1 cellular context compared by ENCODE assay signal in the genomic region with DNA sequence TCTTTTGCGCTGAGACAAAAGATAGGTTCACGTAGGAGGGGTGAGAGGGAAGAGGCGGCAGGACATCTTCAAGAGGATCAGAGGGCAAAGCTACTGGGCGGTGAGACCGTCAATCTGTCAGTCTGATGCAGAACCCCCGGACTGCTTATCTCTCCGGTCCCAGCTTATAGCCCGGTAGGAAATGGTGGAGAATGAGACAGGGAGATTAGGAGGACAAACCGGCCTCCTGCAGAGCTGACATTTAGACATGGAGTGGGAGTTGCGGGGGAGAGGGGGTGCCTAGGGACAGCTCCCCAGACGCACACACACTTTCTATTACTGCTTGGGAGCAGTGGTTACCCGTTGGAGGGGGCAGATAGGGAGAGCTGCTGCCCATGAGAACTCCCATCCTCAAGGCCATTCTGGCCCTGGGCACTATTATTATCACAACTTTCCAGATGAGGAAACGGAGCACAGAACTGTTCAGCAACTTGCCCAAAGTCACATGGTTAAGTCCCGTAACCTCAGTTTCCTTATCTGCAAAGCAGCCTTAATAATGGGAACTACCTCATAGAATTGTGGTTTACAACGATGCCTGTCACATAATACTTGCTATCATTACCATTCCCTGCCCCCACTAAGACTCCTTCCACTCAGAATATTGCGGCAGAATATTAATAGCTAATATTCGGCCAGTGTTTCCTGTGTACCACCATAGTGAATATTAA.
TF ChIP-seq lines count a peak whose summit lies in the region.

No MANE protein-coding gene starts in this region.

TF ChIP-seq in K562, 482 proteins besides CTCF, POLR2A, EP300 and RAD21 (continued from another document and continues in another):
- TF ChIP-seq NELFE (IDR thresholded peaks at IDR 0.05; ENCODE audit: insufficient read depth, insufficient read length), result no peak
- 0 out of 2 replicates have a peak, but pooled peaks have one; percentile 31 for TF ChIP-seq RB1 (IDR thresholded peaks at IDR 0.05; ENCODE audit: low read depth)
- TF ChIP-seq RBM25 (IDR thresholded peaks at IDR 0.05; ENCODE audit: low read depth, low read length, severe bottlenecking), result peak; percentile 12
- no peak for TF ChIP-seq E2F4 (CRISPR knock-in tag; IDR thresholded peaks at IDR 0.05; ENCODE audit: low read depth)
- TF ChIP-seq MYBL2 (IDR thresholded peaks at IDR 0.05; ENCODE audit: low read depth), result no peak
- TF ChIP-seq MYBL2 (CRISPR knock-in tag; IDR thresholded peaks at IDR 0.05; ENCODE audit: borderline replicate concordance), result no peak
- TF ChIP-seq PYGO2 (tag; IDR thresholded peaks at IDR 0.05), result peak; percentile 46; the same call in 1 of the 2 replicates
- TF ChIP-seq ZNF785 (CRISPR knock-in tag; IDR thresholded peaks at IDR 0.05), result no peak
- no peak for TF ChIP-seq ZSCAN29 (IDR thresholded peaks at IDR 0.05)
- no peak for TF ChIP-seq ZNF583 (CRISPR knock-in tag; IDR thresholded peaks at IDR 0.05)
- no peak for TF ChIP-seq SMAD3 (CRISPR knock-in tag; conservative IDR thresholded peaks at IDR 0.05)
- no peak for TF ChIP-seq TAF9B (IDR thresholded peaks at IDR 0.05; ENCODE audit: partially characterized antibody)
- no peak for TF ChIP-seq CEBPG (CRISPR knock-in tag; IDR thresholded peaks at IDR 0.05)
- TF ChIP-seq CEBPG (tag; conservative IDR thresholded peaks at IDR 0.05 in 1 of 2, IDR thresholded peaks at IDR 0.05 in 1 of 2), result no peak
- TF ChIP-seq TRIM25 (IDR thresholded peaks at IDR 0.05; ENCODE audit: borderline replicate concordance), result no peak
- TF ChIP-seq HNRNPLL (IDR thresholded peaks at IDR 0.05; ENCODE audit: low read depth, low read length, poor library complexity, severe bottlenecking), result no peak
- peak; percentile 97 for TF ChIP-seq SMARCE1 (IDR thresholded peaks at IDR 0.05)
- TF ChIP-seq BHLHE40 (IDR thresholded peaks at IDR 0.05; ENCODE audit: low read length), result peak; percentile 65
- TF ChIP-seq, protein P1, sequence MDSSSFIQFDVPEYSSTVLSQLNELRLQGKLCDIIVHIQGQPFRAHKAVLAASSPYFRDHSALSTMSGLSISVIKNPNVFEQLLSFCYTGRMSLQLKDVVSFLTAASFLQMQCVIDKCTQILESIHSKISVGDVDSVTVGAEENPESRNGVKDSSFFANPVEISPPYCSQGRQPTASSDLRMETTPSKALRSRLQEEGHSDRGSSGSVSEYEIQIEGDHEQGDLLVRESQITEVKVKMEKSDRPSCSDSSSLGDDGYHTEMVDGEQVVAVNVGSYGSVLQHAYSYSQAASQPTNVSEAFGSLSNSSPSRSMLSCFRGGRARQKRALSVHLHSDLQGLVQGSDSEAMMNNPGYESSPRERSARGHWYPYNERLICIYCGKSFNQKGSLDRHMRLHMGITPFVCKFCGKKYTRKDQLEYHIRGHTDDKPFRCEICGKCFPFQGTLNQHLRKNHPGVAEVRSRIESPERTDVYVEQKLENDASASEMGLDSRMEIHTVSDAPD (CRISPR knock-in tag; IDR thresholded peaks at IDR 0.05), result no peak
- TF ChIP-seq SMAD2 (IDR thresholded peaks at IDR 0.05; ENCODE audit: low read depth, low read length), result no peak
- TF ChIP-seq, protein P2, sequence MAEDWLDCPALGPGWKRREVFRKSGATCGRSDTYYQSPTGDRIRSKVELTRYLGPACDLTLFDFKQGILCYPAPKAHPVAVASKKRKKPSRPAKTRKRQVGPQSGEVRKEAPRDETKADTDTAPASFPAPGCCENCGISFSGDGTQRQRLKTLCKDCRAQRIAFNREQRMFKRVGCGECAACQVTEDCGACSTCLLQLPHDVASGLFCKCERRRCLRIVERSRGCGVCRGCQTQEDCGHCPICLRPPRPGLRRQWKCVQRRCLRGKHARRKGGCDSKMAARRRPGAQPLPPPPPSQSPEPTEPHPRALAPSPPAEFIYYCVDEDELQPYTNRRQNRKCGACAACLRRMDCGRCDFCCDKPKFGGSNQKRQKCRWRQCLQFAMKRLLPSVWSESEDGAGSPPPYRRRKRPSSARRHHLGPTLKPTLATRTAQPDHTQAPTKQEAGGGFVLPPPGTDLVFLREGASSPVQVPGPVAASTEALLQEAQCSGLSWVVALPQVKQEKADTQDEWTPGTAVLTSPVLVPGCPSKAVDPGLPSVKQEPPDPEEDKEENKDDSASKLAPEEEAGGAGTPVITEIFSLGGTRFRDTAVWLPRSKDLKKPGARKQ (CRISPR knock-in tag; IDR thresholded peaks at IDR 0.05), result no peak
- no peak for TF ChIP-seq SAFB (IDR thresholded peaks at IDR 0.05; ENCODE audit: borderline replicate concordance, low read depth, low read length)
- peak; percentile 98 for TF ChIP-seq KLF16 (IDR thresholded peaks at IDR 0.05)
- TF ChIP-seq CBX1 (IDR thresholded peaks at IDR 0.05; ENCODE audit: low read depth), result no peak
- no peak for TF ChIP-seq MNT (conservative IDR thresholded peaks at IDR 0.05)
- TF ChIP-seq EWSR1 (IDR thresholded peaks at IDR 0.05; ENCODE audit: borderline replicate concordance, low read depth, partially characterized antibody), result no peak
- no peak for TF ChIP-seq SMC3 (conservative IDR thresholded peaks at IDR 0.05; ENCODE audit: insufficient read depth, low read depth, low read length)
- no peak for TF ChIP-seq ZNF277 (CRISPR knock-in tag; IDR thresholded peaks at IDR 0.05; ENCODE audit: borderline replicate concordance)
- peak; percentile 61 for TF ChIP-seq GATAD2A (IDR thresholded peaks at IDR 0.05)
- no peak for TF ChIP-seq ZNF354B (CRISPR knock-in tag; IDR thresholded peaks at IDR 0.05)
- TF ChIP-seq TGIF2 (CRISPR knock-in tag; IDR thresholded peaks at IDR 0.05), result no peak
- peak; percentile 54 for TF ChIP-seq TFE3 (CRISPR knock-in tag; IDR thresholded peaks at IDR 0.05)
- TF ChIP-seq ZNF717 (CRISPR knock-in tag; IDR thresholded peaks at IDR 0.05), result no peak
- no peak for TF ChIP-seq ZNF778 (CRISPR knock-in tag; IDR thresholded peaks at IDR 0.05)
- TF ChIP-seq CREM (IDR thresholded peaks at IDR 0.05; ENCODE audit: low read depth), result peak; percentile 87
- peak; percentile 49 for TF ChIP-seq SMAD1 (IDR thresholded peaks at IDR 0.05; ENCODE audit: low read depth, low read length, partially characterized antibody)
- no peak; a peak in 1 of 4 replicates for TF ChIP-seq KDM4B (IDR thresholded peaks at IDR 0.05; ENCODE audit: borderline replicate concordance in 2 of 2, low read depth in 1 of 2)
- TF ChIP-seq SRSF7 (optimal IDR thresholded peaks at IDR 0.05; ENCODE audit: low read depth, low read length), result no peak
- peak; percentile 87 for TF ChIP-seq ZBED1 (IDR thresholded peaks at IDR 0.05)
- TF ChIP-seq ZNF780A (CRISPR knock-in tag; IDR thresholded peaks at IDR 0.05), result no peak
- no peak for TF ChIP-seq ZNF280A (IDR thresholded peaks at IDR 0.05; ENCODE audit: low read depth, partially characterized antibody)
- TF ChIP-seq THAP7 (CRISPR knock-in tag; IDR thresholded peaks at IDR 0.05), result no peak
- TF ChIP-seq NCOA6 (IDR thresholded peaks at IDR 0.05), result no peak
- peak; percentile 99 for TF ChIP-seq TEAD4 (IDR thresholded peaks at IDR 0.05; ENCODE audit: low read length)
- no peak for TF ChIP-seq TEAD4 (CRISPR knock-in tag; IDR thresholded peaks at IDR 0.05; ENCODE audit: borderline replicate concordance)
- TF ChIP-seq, protein P3, sequence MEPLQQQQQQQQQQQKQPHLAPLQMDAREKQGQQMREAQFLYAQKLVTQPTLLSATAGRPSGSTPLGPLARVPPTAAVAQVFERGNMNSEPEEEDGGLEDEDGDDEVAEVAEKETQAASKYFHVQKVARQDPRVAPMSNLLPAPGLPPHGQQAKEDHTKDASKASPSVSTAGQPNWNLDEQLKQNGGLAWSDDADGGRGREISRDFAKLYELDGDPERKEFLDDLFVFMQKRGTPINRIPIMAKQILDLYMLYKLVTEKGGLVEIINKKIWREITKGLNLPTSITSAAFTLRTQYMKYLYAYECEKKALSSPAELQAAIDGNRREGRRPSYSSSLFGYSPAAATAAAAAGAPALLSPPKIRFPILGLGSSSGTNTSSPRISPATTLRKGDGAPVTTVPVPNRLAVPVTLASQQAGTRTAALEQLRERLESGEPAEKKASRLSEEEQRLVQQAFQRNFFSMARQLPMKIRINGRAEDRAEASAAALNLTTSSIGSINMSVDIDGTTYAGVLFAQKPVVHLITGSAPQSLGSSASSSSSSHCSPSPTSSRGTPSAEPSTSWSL (CRISPR knock-in tag; IDR thresholded peaks at IDR 0.05; ENCODE audit: borderline replicate concordance), result no peak
- no peak for TF ChIP-seq CREBBP (IDR thresholded peaks at IDR 0.05; ENCODE audit: low read depth, low read length)
- TF ChIP-seq GABPA (tag; conservative IDR thresholded peaks at IDR 0.05; ENCODE audit: low read depth), result no peak
- no peak for TF ChIP-seq FOXK1 (CRISPR knock-in tag; IDR thresholded peaks at IDR 0.05; ENCODE audit: borderline replicate concordance)
